Comparison of ENCODE assay signal across 13 cellular contexts in the genomic region with DNA sequence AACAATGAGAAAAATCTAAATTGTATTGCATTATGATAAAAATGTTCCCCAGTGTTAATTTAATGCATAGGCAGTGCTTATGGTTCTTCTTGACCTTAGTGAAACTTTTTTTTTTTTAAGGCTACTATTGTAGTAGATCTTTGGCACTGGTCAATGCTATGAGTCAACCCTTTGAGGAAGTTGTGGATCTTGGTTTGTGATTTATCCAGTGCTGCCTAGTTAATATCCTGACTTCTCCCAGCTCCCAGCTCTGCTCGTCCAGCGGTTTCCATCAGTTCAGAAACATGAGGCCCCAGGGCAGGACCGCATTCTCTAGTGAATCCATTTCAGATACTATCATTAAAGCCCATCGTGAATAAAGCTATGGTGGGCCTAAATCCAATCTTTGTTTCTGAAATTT.
DNase-seq lines count a peak whose midpoint lies in the region; ATAC-seq, FAIRE-seq and TF ChIP-seq lines count a peak whose summit lies in the region.
"Had no signal": no experiment of that assay in that cellular context is flagged by ENCODE, and none has a peak within 500 bp of the region (broad histone marks: within the 10 kb centered on the region; RNA-seq: fewer than 3 reads in every experiment).

No MANE protein-coding gene starts in this region.

- POLR2A ChIA-PET in endothelial cell of umbilical vein (lab: Charles Lee): no interaction called here
- POLR2A ChIA-PET in Caco-2 (lab: Charles Lee): no interaction called here

- H3K9me3 ChIP-seq in MG63 (no peaks in the 10 kb centered on the region), endothelial cell of umbilical vein (replicated peaks; ENCODE audit: control insufficient read depth, insufficient read depth, low read length) (no peaks in the 10 kb centered on the region), Caco-2 (no peaks in the 10 kb centered on the region)

- H4K20me1 ChIP-seq in endothelial cell of umbilical vein (replicated peaks; ENCODE audit: control insufficient read depth, extremely low read depth, insufficient read depth, low read length): no peaks in the 10 kb centered on the region

- dilution Hi-C loops in endothelial cell of umbilical vein (cut with MboI; ENCODE audit: extremely low pct_ligation_motif_present, low sequenced_read_pairs): no loop called here

- no peaks in the 10 kb centered on the region for H3K36me3 Mint-ChIP-seq in Caco-2 (ENCODE audit: insufficient read depth, unreplicated experiment)
- H3K36me3 Mint-ChIP-seq: brain had no signal

- H2AFZ ChIP-seq in endothelial cell of umbilical vein (ENCODE audit: low read depth, low read length): no peak overlapping the region

- no peaks in the 10 kb centered on the region for H3K9me3 Mint-ChIP-seq in Caco-2 (ENCODE audit: unreplicated experiment)
- H3K9me3 Mint-ChIP-seq: brain had no signal

- in situ Hi-C loops in Caki2 (cut with HindIII; ENCODE audit: low pct_unique_long_range_greater_than_20kb, low sequenced_read_pairs): no loop called here

- no peaks in the 10 kb centered on the region for H3K9me1 ChIP-seq in endothelial cell of umbilical vein (replicated peaks; ENCODE audit: control insufficient read depth, extremely low read depth, insufficient read depth, low read length)

- no peaks in the 10 kb centered on the region for H3K27me3 ChIP-seq in MG63
- no peaks in the 10 kb centered on the region for H3K27me3 ChIP-seq in endothelial cell of umbilical vein (ENCODE audit: control insufficient read depth in 2 of 2, insufficient read depth in 2 of 2, low read length in 2 of 2)
- H3K27me3 ChIP-seq in Caco-2 (replicated peaks; ENCODE audit: control insufficient read depth, insufficient read depth, low read length): no peaks in the 10 kb centered on the region

- no peaks in the 10 kb centered on the region for H3K4me1 Mint-ChIP-seq in Caco-2 (ENCODE audit: low read depth, unreplicated experiment)

- DNase-seq in Caki2 (ENCODE audit: low read depth) (peak; percentile 28), MG63 (peak; percentile 66), endothelial cell of umbilical vein (ENCODE audit: low read depth, low spot score) (peak; percentile 74), myocyte (ENCODE audit: low read depth) (peak; percentile 55), pons (ENCODE audit: low spot score) (no peak), Caco-2 (no peak)
- DNase-seq: DMS 273 treated with DMSO at 0.1 percent for 48 hours, midbrain, MM.1S, NCI-H524 had no signal

- BruUV-seq in endothelial cell of umbilical vein (replicated peaks; lab: Mats Ljungman, UMichigan): no TSS peak
- BruUV-seq in Caco-2 (replicated peaks; lab: Mats Ljungman, UMichigan): no TSS peak

- H3K4me2 ChIP-seq in endothelial cell of umbilical vein (ENCODE audit: insufficient read depth, low read length): peak overlapping the region; percentile 30

- CTCF ChIA-PET in endothelial cell of umbilical vein (lab: Charles Lee): interaction anchor here (1.1 kb wide), 1 partner anchor 15 kb away, joined by 3 read pairs; no protein-coding TSS in a partner anchor
- CTCF ChIA-PET in Caco-2 (lab: Charles Lee): no interaction called here

- H3K79me2 ChIP-seq in endothelial cell of umbilical vein (ENCODE audit: control insufficient read depth, insufficient read depth, low read length): no peaks in the 10 kb centered on the region

- H3K9ac ChIP-seq in endothelial cell of umbilical vein (replicated peaks; ENCODE audit: extremely low read depth, insufficient read depth, low read length): no peak overlapping the region

- no peak overlapping the region for H3K4me3 Mint-ChIP-seq in Caco-2 (ENCODE audit: unreplicated experiment)
- H3K4me3 Mint-ChIP-seq: brain had no signal

- H3K27ac ChIP-seq in endothelial cell of umbilical vein (ENCODE audit: insufficient read depth, low read depth, low read length): peak overlapping the region; percentile 33

- H3K4me3 ChIP-seq in MG63: no peak overlapping the region
- no peak overlapping the region for H3K4me3 ChIP-seq in endothelial cell of umbilical vein (replicated peaks in 1 of 3; ENCODE audit: insufficient read depth in 1 of 3, low read depth in 1 of 3, low read length in 3 of 3)
- H3K4me3 ChIP-seq in Caco-2 (ENCODE audit: low read depth, low read length): no peak overlapping the region

- no peaks in the 10 kb centered on the region for H3K27me3 Mint-ChIP-seq in Caco-2 (ENCODE audit: insufficient read depth, unreplicated experiment)

- H3K36me3 ChIP-seq in MG63: no peaks in the 10 kb centered on the region
- no peaks in the 10 kb centered on the region for H3K36me3 ChIP-seq in endothelial cell of umbilical vein (ENCODE audit: control insufficient read depth in 2 of 2, extremely low read depth in 1 of 2, insufficient read depth in 2 of 2, low read length in 2 of 2)
- no peaks in the 10 kb centered on the region for H3K36me3 ChIP-seq in Caco-2 (ENCODE audit: control insufficient read depth, insufficient read depth, low read length)

- peak; percentile 79 for FAIRE-seq in endothelial cell of umbilical vein (lab: Jason Lieb, UNC)

- intact Hi-C loops in endothelial cell of umbilical vein (cut with micrococcal nuclease) (loop anchor here (1.0 kb wide), 1 partner anchor 364 kb away; no protein-coding TSS in a partner anchor), Caco-2 (cut with micrococcal nuclease; ENCODE audit: unreplicated experiment) (no loop called here)

- ATAC-seq in GM21447 (IDR thresholded peaks at IDR 0.05; ENCODE audit: unreplicated experiment) (no peak), HG02884 (IDR thresholded peaks at IDR 0.05; ENCODE audit: unreplicated experiment) (no peak)

- peaks cover 39% of the 10 kb centered on the region for H3K4me1 ChIP-seq in endothelial cell of umbilical vein (ENCODE audit: control insufficient read depth, extremely low read depth, insufficient read depth, low read length)
- no peaks in the 10 kb centered on the region for H3K4me1 ChIP-seq in Caco-2

- no peak for TF ChIP-seq CTCF in endothelial cell of umbilical vein (IDR thresholded peaks at IDR 0.05; ENCODE audit: extremely low read depth in 1 of 2, insufficient read depth in 1 of 2, low read depth in 1 of 2, low read length in 2 of 2)
- TF ChIP-seq CTCF in Caco-2 (IDR thresholded peaks at IDR 0.05; ENCODE audit: insufficient read depth in 1 of 2, low read depth in 1 of 2, low read length in 1 of 2, severe bottlenecking in 1 of 2, unreplicated experiment in 1 of 2): no peak

- H3K27ac Mint-ChIP-seq in Caco-2 (ENCODE audit: unreplicated experiment): no peak overlapping the region

- TF ChIP-seq POLR2A in endothelial cell of umbilical vein (IDR thresholded peaks at IDR 0.05; ENCODE audit: low read depth, low read length): no peak

TF ChIP-seq in endothelial cell of umbilical vein, 7 proteins besides CTCF, POLR2A, EP300 and RAD21:
- TF ChIP-seq, protein P1, sequence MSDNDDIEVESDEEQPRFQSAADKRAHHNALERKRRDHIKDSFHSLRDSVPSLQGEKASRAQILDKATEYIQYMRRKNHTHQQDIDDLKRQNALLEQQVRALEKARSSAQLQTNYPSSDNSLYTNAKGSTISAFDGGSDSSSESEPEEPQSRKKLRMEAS (IDR thresholded peaks at IDR 0.05; ENCODE audit: insufficient read depth, insufficient read length): no peak
- TF ChIP-seq MYC (IDR thresholded peaks at IDR 0.05; ENCODE audit: low read depth, low read length): no peak
- peak; percentile 7 for TF ChIP-seq GATA2 (IDR thresholded peaks at IDR 0.05; ENCODE audit: insufficient read depth, insufficient read length, low read depth, low read length)
- TF ChIP-seq POLR2AphosphoS5 (IDR thresholded peaks at IDR 0.05; ENCODE audit: insufficient read depth, low read depth, low read length): no peak
- TF ChIP-seq FOS (IDR thresholded peaks at IDR 0.05; ENCODE audit: borderline replicate concordance, insufficient read depth, low read length): no peak
- TF ChIP-seq JUN (IDR thresholded peaks at IDR 0.05; ENCODE audit: borderline replicate concordance, insufficient read depth, insufficient read length, low read depth): peak; percentile 69
- TF ChIP-seq EZH2 (IDR thresholded peaks at IDR 0.05; ENCODE audit: borderline replicate concordance, low read depth, low read length, severe bottlenecking): no peak

Comparison
In these comparisons a context has a peak if more than half of its experiments do, and no peak if none do; other contexts are left out.
1. DNase-seq: peak in Caki2 (single experiment), MG63 (single experiment), endothelial cell of umbilical vein (single experiment) and myocyte (single experiment); none in pons (single experiment) and Caco-2 (0 of 2).